ENCODE assay signal across 8 cellular contexts in the genomic region with DNA sequence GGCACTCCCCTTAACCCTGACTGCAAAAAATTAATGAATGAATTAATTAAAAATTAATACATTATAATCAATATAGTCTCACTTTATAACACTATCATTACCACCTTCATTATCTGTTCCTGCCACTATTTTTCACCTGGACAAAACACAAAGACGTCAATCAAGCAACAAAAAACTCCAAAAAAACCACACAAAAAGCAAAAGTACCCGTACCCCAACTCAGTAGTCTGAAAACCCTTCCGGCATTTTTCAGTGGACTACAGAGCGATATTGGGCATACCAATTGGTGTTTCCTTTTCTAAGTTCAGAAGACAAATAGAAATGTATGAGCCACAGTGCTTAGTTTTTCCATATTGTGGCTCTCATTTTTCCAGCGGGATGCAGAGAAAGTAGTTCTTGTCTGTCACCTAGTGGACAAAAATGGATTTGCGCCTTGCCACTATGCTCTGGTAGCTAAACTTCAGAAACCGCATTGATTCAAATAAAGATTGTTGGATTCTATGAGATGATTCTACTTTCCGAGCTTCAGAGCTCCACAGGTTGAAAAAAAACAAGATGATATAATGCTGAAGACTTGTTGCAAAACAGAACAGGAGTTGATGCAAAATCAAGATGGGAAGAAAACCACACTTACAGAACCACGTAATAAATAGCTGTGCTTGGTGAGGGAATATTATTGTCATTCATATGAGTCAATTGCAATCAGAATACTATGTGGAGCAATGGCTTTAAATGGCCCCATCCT. TPM values are rescaled to one million over a fixed set of nuclear protein-coding genes. Genes with fewer than 3 reads are reported as not detected.
DNase-seq lines count a peak whose midpoint lies in the region; ATAC-seq lines count a peak whose summit lies in the region.

No MANE protein-coding gene starts in this region.

- peaks cover 4% of the 10 kb centered on the region for H3K36me3 Mint-ChIP-seq in central memory CD8-positive, alpha-beta T cell (ENCODE audit: insufficient read depth)

- DNase-seq in ELR (ENCODE audit: low read depth) (peak; percentile 92), NCI-H2196 (lab: John Stamatoyannopoulos, UW; ENCODE audit: unreplicated experiment) (peak; percentile 55), left lobe of liver (ENCODE audit: low spot score) (peak; percentile 60)
- peak in 3 of 4 experiments; percentile 6 to 18 (median 14) for DNase-seq in activated CD4-positive, CD25-positive, alpha-beta regulatory T cell (lab: John Stamatoyannopoulos, UW)
- peak; percentile 32 to 41 for DNase-seq in central memory CD8-positive, alpha-beta T cell (ENCODE audit: low spot score in 2 of 2)
- peak; percentile 38 to 70 for DNase-seq in stimulated activated CD4-positive, alpha-beta T cell treated with anti-CD3 and anti-CD28 coated beads, Interleukin-4, amount 100 ng/mL, for 48 hours (ENCODE audit: low read depth in 2 of 2)

- peak overlapping the region; percentile 60 for H3K4me3 Mint-ChIP-seq in central memory CD8-positive, alpha-beta T cell

- H3K27ac Mint-ChIP-seq in central memory CD8-positive, alpha-beta T cell (ENCODE audit: low read depth): peak overlapping the region; percentile 68

- ATAC-seq in HG02763 (IDR thresholded peaks at IDR 0.05; ENCODE audit: unreplicated experiment): peak; percentile 60
- ATAC-seq in central memory CD8-positive, alpha-beta T cell (replicated peaks; ENCODE audit: extremely low read depth, poor library complexity, severe bottlenecking): peak; percentile 41
- peak; percentile 73 for ATAC-seq in left lobe of liver
- ATAC-seq in GM18861 (IDR thresholded peaks at IDR 0.05; ENCODE audit: unreplicated experiment): no peak

- no peaks in the 10 kb centered on the region for H3K27me3 Mint-ChIP-seq in central memory CD8-positive, alpha-beta T cell

- H3K4me1 Mint-ChIP-seq in central memory CD8-positive, alpha-beta T cell: peaks cover 38% of the 10 kb centered on the region

- H3K9me3 Mint-ChIP-seq in central memory CD8-positive, alpha-beta T cell: no peaks in the 10 kb centered on the region

RNA-seq across cellular contexts. Expression of gene ITGB1, which starts 50.6 kb away (rescaled TPM):
- 142 TPM for total RNA-seq in left lobe of liver

Comparison
In these comparisons a context has a peak if more than half of its experiments do, and no peak if none do; other contexts are left out.
1. DNase-seq: peak in every context shown above with its lines; median percentile 92 in ELR; 60 in left lobe of liver; 55 in NCI-H2196; 54 in stimulated activated CD4-positive, alpha-beta T cell treated with anti-CD3 and anti-CD28 coated beads, Interleukin-4, amount 100 ng/mL, for 48 hours; 36 in central memory CD8-positive, alpha-beta T cell; 14 in activated CD4-positive, CD25-positive, alpha-beta regulatory T cell.